Comparison of ENCODE assay signal across 12 cellular contexts in the genomic region with DNA sequence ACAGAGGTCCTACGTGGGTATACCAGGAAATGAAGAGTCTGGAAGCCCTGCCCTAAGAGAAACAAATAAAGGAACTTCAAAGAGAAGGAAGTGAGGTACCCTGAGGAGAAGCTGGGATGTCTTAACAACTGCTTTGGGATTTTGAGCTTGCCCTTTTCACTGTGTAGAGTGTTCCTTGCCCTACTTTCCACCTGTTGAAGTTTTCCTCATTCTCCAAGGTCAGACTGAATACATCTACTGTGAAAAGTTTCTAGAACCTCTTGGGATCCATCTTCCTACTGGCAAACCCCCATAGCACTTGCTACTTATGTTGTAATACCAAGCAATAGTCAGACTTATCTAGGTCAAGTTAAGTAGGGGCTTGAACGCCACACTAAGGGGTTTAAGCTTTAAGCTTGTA. TPM values are rescaled to one million over a fixed set of nuclear protein-coding genes. Genes with fewer than 3 reads are reported as not detected.
DNase-seq lines count a peak whose midpoint lies in the region; ATAC-seq, FAIRE-seq and TF ChIP-seq lines count a peak whose summit lies in the region.
"Had no signal": no experiment of that assay in that cellular context is flagged by ENCODE, and none has a peak within 500 bp of the region (broad histone marks: within the 10 kb centered on the region; RNA-seq: fewer than 3 reads in every experiment).

No MANE protein-coding gene starts in this region.

- H3K9me3 Mint-ChIP-seq in WTC11: no peaks in the 10 kb centered on the region

- H2BK15ac ChIP-seq in mesenchymal stem cell (ENCODE audit: low read depth, poor library complexity, severe bottlenecking): no peak overlapping the region

- no peak overlapping the region for H3K9ac ChIP-seq in mesenchymal stem cell (ENCODE audit: low read length)

- no peaks in the 10 kb centered on the region for H3K9me3 ChIP-seq in A549
- H3K9me3 ChIP-seq in DOHH2 (ENCODE audit: control insufficient read depth, insufficient read depth, low read length): no peaks in the 10 kb centered on the region
- H3K9me3 ChIP-seq in mesenchymal stem cell (ENCODE audit: control insufficient read depth, low read length): no peaks in the 10 kb centered on the region
- no peaks in the 10 kb centered on the region for H3K9me3 ChIP-seq in upper lobe of right lung

- intact Hi-C loops in upper lobe of right lung (cut with DNase I): no loop called here

- H3K9me2 ChIP-seq in DOHH2 (replicated peaks; ENCODE audit: control insufficient read depth, low read length): no peaks in the 10 kb centered on the region

- no peaks in the 10 kb centered on the region for H3K79me1 ChIP-seq in mesenchymal stem cell (replicated peaks; ENCODE audit: low read length, poor library complexity, severe bottlenecking)

- H3K18ac ChIP-seq in mesenchymal stem cell (ENCODE audit: low read depth in 1 of 2, low read length in 2 of 2): no peak overlapping the region

- H4K20me1 ChIP-seq in DOHH2 (ENCODE audit: control insufficient read depth, insufficient read depth, low read depth, low read length): peaks cover 6% of the 10 kb centered on the region; the same call in 1 of the 2 replicates

- TF ChIP-seq CTCF in A549 (IDR thresholded peaks at IDR 0.05) (no peak), DOHH2 (IDR thresholded peaks at IDR 0.05; ENCODE audit: low read depth, low read length, poor library complexity, severe bottlenecking) (no peak), WTC11 (IDR thresholded peaks at IDR 0.05) (no peak), upper lobe of right lung (IDR thresholded peaks at IDR 0.05) (no peak)

- no peak for DNase-seq in A549 (ENCODE audit: low read depth in 1 of 2, low spot score in 1 of 2)
- DNase-seq in WTC11 (ENCODE audit: low spot score): no peak
- peak; percentile 25 for DNase-seq in mesenchymal stem cell
- DNase-seq in upper lobe of right lung: no peak
- DNase-seq in stimulated activated CD4-positive, alpha-beta T cell treated with anti-CD3 and anti-CD28 coated beads, Interleukin-2, amount 100 ng/mL, for 24 hours: no peak
- DNase-seq: NCI-H1436 treated with DMSO at 0.1 percent for 48 hours, right cardiac atrium had no signal

- ATAC-seq in A549 (no peak), WTC11 (no peak), GM21529 (IDR thresholded peaks at IDR 0.05; ENCODE audit: unreplicated experiment) (no peak), HG02938 (IDR thresholded peaks at IDR 0.05; ENCODE audit: unreplicated experiment) (no peak), upper lobe of right lung (no peak)
- ATAC-seq: activated CD4-positive, CD25-positive, alpha-beta regulatory T cell treated with anti-CD3 and anti-CD28 coated beads, Interleukin-2, amount 50 U/mL, for 24 hours; left colon; right cardiac atrium had no signal

- no peak for FAIRE-seq in A549 (lab: Jason Lieb, UNC)

- H3K27me3 ChIP-seq in DOHH2 (ENCODE audit: control insufficient read depth, low read length) (peaks cover 6% of the 10 kb centered on the region; the same call in 1 of the 2 replicates), mesenchymal stem cell (ENCODE audit: control insufficient read depth in 1 of 2, insufficient read depth in 1 of 2, low read length in 2 of 2) (peaks cover 4 to 8% of the 10 kb centered on the region in 2 experiments), upper lobe of right lung (no peaks in the 10 kb centered on the region)

- TF ChIP-seq EP300 in A549 (IDR thresholded peaks at IDR 0.05): no peak

- H4K8ac ChIP-seq in mesenchymal stem cell (ENCODE audit: low read length): no peak overlapping the region

- CTCF ChIA-PET in A549 (lab: Yijun Ruan, JAX): no interaction called here
- CTCF ChIA-PET in WTC11 (lab: Charles Lee): interaction anchor here (1.2 to 2.1 kb wide), 5 partner anchors 45 to 284 kb away, joined by 3 to 11 read pairs (median 6); a partner anchor contains a TSS

- no peak overlapping the region for H2AK5ac ChIP-seq in mesenchymal stem cell (ENCODE audit: low read length, severe bottlenecking)

- H3F3A ChIP-seq in DOHH2 (ENCODE audit: control insufficient read depth, insufficient read depth): peaks cover 9% of the 10 kb centered on the region

- H2BK12ac ChIP-seq in mesenchymal stem cell (ENCODE audit: low read length in 2 of 2): no peak overlapping the region

- H3K23ac ChIP-seq in mesenchymal stem cell (ENCODE audit: low read length in 2 of 2): no peak overlapping the region

- no peak overlapping the region for H2BK5ac ChIP-seq in mesenchymal stem cell (ENCODE audit: low read depth, low read length, poor library complexity, severe bottlenecking)

- no peak for TF ChIP-seq POLR2A in A549 (IDR thresholded peaks at IDR 0.05; ENCODE audit: low read length)

- no peak overlapping the region for H2AFZ ChIP-seq in mesenchymal stem cell (ENCODE audit: low read depth, low read length)

- H3K27ac Mint-ChIP-seq in WTC11: no peak overlapping the region

- peaks cover 10% of the 10 kb centered on the region for H3K36me3 Mint-ChIP-seq in WTC11

- peak overlapping the region; percentile 82; the same call in 2 of the 3 replicates for H3K4me2 ChIP-seq in A549
- H3K4me2 ChIP-seq in DOHH2 (ENCODE audit: low read length): peak overlapping the region; percentile 81
- H3K4me2 ChIP-seq in mesenchymal stem cell (ENCODE audit: low read length, poor library complexity, severe bottlenecking): no peak overlapping the region

- no peak overlapping the region for H3K14ac ChIP-seq in mesenchymal stem cell (ENCODE audit: low read length in 2 of 2)

- no peak overlapping the region for H3K4me3 ChIP-seq in A549
- H3K4me3 ChIP-seq in DOHH2 (ENCODE audit: low read length): no peak overlapping the region
- peak overlapping the region in 1 of 2 experiments; percentile 85 for H3K4me3 ChIP-seq in mesenchymal stem cell (ENCODE audit: insufficient read depth in 1 of 2, low read depth in 1 of 2, low read length in 2 of 2)
- H3K4me3 ChIP-seq in upper lobe of right lung: no peak overlapping the region

- no peak overlapping the region for H4K91ac ChIP-seq in mesenchymal stem cell (ENCODE audit: low read length)

- H3K4me1 Mint-ChIP-seq in WTC11: peaks cover 61% of the 10 kb centered on the region

- peaks cover 22% of the 10 kb centered on the region for H3K36me3 ChIP-seq in DOHH2 (ENCODE audit: control insufficient read depth, low read length)
- peaks cover under 1 to 7% of the 10 kb centered on the region in 2 experiments for H3K36me3 ChIP-seq in mesenchymal stem cell (ENCODE audit: control insufficient read depth in 1 of 2, insufficient read depth in 2 of 2, low read depth in 1 of 2, low read length in 2 of 2)
- H3K36me3 ChIP-seq in upper lobe of right lung: no peaks in the 10 kb centered on the region

- TF ChIP-seq RAD21 in A549 (conservative IDR thresholded peaks at IDR 0.05 in 1 of 2, IDR thresholded peaks at IDR 0.05 in 1 of 2): no peak

- H3K79me2 ChIP-seq in DOHH2 (ENCODE audit: control insufficient read depth, low read length): peaks cover 30% of the 10 kb centered on the region

- no peak overlapping the region for H3K27ac ChIP-seq in A549
- no peak overlapping the region for H3K27ac ChIP-seq in DOHH2 (ENCODE audit: low read depth, low read length)
- no peak overlapping the region for H3K27ac ChIP-seq in mesenchymal stem cell (ENCODE audit: low read length, poor library complexity, severe bottlenecking)
- no peak overlapping the region for H3K27ac ChIP-seq in upper lobe of right lung

- WGBS in A549 (ENCODE audit: missing lambda C conversion rate): 15% methylated on average over 2 of the region's 2 CpGs
- WGBS in mesenchymal stem cell: 5% methylated on average over 2 of the region's 2 CpGs

- no peak overlapping the region for H2BK120ac ChIP-seq in mesenchymal stem cell (ENCODE audit: low read depth, low read length)

- H3K4me1 ChIP-seq in A549 (peaks cover 15% of the 10 kb centered on the region), DOHH2 (ENCODE audit: control insufficient read depth, low read length) (peaks cover 37% of the 10 kb centered on the region), mesenchymal stem cell (ENCODE audit: control insufficient read depth, insufficient read depth, low read depth, low read length) (peaks cover 5% of the 10 kb centered on the region), upper lobe of right lung (peaks cover 22% of the 10 kb centered on the region)

- POLR2A ChIA-PET in A549 (lab: Yijun Ruan, JAX) (no interaction called here), WTC11 (lab: Charles Lee) (interaction anchor here (2.0 kb wide), 1 partner anchor 71 kb away, joined by 18 read pairs; a partner anchor contains a TSS)

- peaks cover 31% of the 10 kb centered on the region for H3K27me3 Mint-ChIP-seq in WTC11 (ENCODE audit: low read depth)

- no peak overlapping the region for H3K4ac ChIP-seq in mesenchymal stem cell (ENCODE audit: low read depth in 1 of 2, low read length in 2 of 2)

- H3K4me3 Mint-ChIP-seq in WTC11: peak overlapping the region; percentile 77

TF ChIP-seq in A549, 52 proteins besides CTCF, POLR2A, EP300 and RAD21 (continues in another document):
- TF ChIP-seq ZNF302 (CRISPR knock-in tag; IDR thresholded peaks at IDR 0.05) (no peak), ZSCAN20 (CRISPR knock-in tag; IDR thresholded peaks at IDR 0.05) (no peak)

TF ChIP-seq in WTC11, 78 proteins besides CTCF, POLR2A, EP300 and RAD21 (continues in another document):
- no peak for TF ChIP-seq SMAD4 (CRISPR knock-in tag; IDR thresholded peaks at IDR 0.05)
- TF ChIP-seq TEAD4 (CRISPR knock-in tag; IDR thresholded peaks at IDR 0.05): no peak
- TF ChIP-seq CBFB (CRISPR knock-in tag; IDR thresholded peaks at IDR 0.05; ENCODE audit: low read depth): no peak
- no peak for TF ChIP-seq TP53 (CRISPR knock-in tag; IDR thresholded peaks at IDR 0.05)
- TF ChIP-seq, protein P1, sequence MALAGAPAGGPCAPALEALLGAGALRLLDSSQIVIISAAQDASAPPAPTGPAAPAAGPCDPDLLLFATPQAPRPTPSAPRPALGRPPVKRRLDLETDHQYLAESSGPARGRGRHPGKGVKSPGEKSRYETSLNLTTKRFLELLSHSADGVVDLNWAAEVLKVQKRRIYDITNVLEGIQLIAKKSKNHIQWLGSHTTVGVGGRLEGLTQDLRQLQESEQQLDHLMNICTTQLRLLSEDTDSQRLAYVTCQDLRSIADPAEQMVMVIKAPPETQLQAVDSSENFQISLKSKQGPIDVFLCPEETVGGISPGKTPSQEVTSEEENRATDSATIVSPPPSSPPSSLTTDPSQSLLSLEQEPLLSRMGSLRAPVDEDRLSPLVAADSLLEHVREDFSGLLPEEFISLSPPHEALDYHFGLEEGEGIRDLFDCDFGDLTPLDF (CRISPR knock-in tag; IDR thresholded peaks at IDR 0.05): no peak
- no peak for TF ChIP-seq JAZF1 (CRISPR knock-in tag; IDR thresholded peaks at IDR 0.05)
- TF ChIP-seq ZNF263 (CRISPR knock-in tag; IDR thresholded peaks at IDR 0.05; ENCODE audit: low read depth): no peak

RNA-seq across cellular contexts. Expression of a gene that starts 1.2 kb away (rescaled TPM):
- polyA plus RNA-seq in A549 (2011; rRNA removed): 18.4 and 18.6 TPM in 2 replicates
- 2.8 and 3.5 TPM in 2 replicates for polyA plus RNA-seq in A549 (2012; cell fraction: cytosol; rRNA removed)
- polyA plus RNA-seq in A549 (2012; cell fraction: nucleus; rRNA removed): 2.2 and 2.6 TPM in 2 replicates
- polyA plus RNA-seq in A549 (2017; fragmentation: RNase III; extraction: RNeasy Plus Mini Kit Qiagen cat#74134 plus additional on column Dnase treatment): 7.4 to 8.8 TPM (median 8.2 TPM) in 3 replicates
- 25.6 and 28.9 TPM in 2 replicates for polyA minus RNA-seq in A549 (2011; rRNA and poly(A)+ RNA removed)
- total RNA-seq in WTC11 (2021): 73.9 to 76.4 TPM (median 75.1 TPM) in 3 replicates
- polyA plus RNA-seq in mesenchymal stem cell (2013, experiment 1 of 2): 20.9 TPM
- 20.2 TPM for polyA plus RNA-seq in mesenchymal stem cell (2013, experiment 2 of 2)
- 39.0 TPM for total RNA-seq in upper lobe of right lung
